9 cellular contexts compared by ENCODE assay signal in the genomic region with DNA sequence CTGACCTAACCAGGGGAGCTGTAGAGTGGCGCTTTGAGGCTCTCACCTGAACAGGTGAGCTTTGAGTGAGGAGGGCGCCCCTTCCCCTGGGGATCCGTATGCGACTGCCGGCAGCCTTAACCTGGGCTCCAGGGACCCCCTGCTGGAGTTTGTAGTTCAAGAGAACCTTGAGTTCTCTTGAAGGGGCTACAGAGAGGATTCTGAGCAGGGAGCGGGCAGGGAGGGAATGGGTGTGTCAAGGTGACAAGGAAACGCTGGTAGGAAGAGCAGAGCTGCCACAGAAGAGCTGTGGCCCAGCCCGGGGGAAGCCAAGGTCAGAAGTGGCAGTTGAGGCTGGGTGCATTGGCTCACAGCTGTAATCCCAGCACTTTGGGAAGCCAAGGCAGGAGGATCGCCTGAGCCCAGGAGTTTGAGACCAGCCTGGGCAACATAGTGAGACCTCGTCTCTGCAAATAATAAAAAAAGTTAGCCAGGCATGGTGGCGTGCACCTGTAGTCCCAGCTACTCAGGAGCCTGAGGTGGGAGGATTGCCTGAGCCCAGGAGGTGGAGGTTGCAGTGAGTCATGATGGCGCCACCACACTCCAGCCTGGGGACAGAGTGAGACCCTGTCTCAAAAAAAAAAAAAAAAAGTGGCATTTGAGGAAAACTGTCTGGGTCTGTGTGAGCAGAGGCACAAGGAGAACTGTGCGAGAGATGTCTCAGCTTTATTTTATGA. TPM values are rescaled to one million over a fixed set of nuclear protein-coding genes. Genes with fewer than 3 reads are reported as not detected.
A peak's percentile ranks its signal among the peaks of the same experiment; 100 is the strongest.
DNase-seq lines count a peak whose midpoint lies in the region; ATAC-seq, FAIRE-seq and TF ChIP-seq lines count a peak whose summit lies in the region.
"Had no signal": no experiment of that assay in that cellular context is flagged by ENCODE, and none has a peak within 500 bp of the region (broad histone marks: within the 10 kb centered on the region; RNA-seq: fewer than 3 reads in every experiment).

No MANE protein-coding gene starts in this region.

- H3K4me1 ChIP-seq in ascending aorta (peaks cover 4 to 11% of the 10 kb centered on the region in 2 donors), HepG2 (ENCODE audit: insufficient read depth, low read length) (peaks cover 21% of the 10 kb centered on the region), suprapubic skin (peaks cover 26% of the 10 kb centered on the region)

- POLR2A ChIA-PET in HepG2 (lab: Yijun Ruan, JAX), result interaction anchor here (0.5 to 3.0 kb wide), 12 partner anchors 9 to 184 kb away, joined by 3 to 18 read pairs (median 6); partner anchors contain the start of gene TSEN54

- peak; percentile 2; the same call in 2 of the 3 replicates for ATAC-seq in HepG2

- peak overlapping the region; percentile 82 for H3K4me2 ChIP-seq in HepG2 (ENCODE audit: low read depth, low read length)

- in situ Hi-C loops in HepG2 (cut with HindIII; ENCODE audit: extremely low pct_ligation_motif_present, low pct_unique_long_range_greater_than_20kb), result no loop called here
- in situ Hi-C loops in GM13977 (cut with MboI; ENCODE audit: low pct_unique_long_range_greater_than_20kb, low sequenced_read_pairs, unreplicated experiment), result no loop called here

- H3K36me3 ChIP-seq in ascending aorta (peaks cover 0 to 4% of the 10 kb centered on the region in 2 donors), HepG2 (replicated peaks in 1 of 2; ENCODE audit: control insufficient read depth in 1 of 2, insufficient read depth in 2 of 2, low read length in 2 of 2) (peaks cover 3 to 27% of the 10 kb centered on the region in 2 experiments; a peak in 4 of 5 replicates), suprapubic skin (peaks cover 6% of the 10 kb centered on the region)

- CTCF ChIA-PET in HepG2 (lab: Yijun Ruan, JAX; ENCODE audit: low intra/inter-chr PET ratio, low total read pairs), result interaction anchor here (2.7 kb wide), 1 partner anchor 11 kb away, joined by 26 read pairs; the partner anchor contains the start of genes CASKIN2 and TSEN54

- peaks cover 20% of the 10 kb centered on the region for H3K79me2 ChIP-seq in HepG2 (ENCODE audit: insufficient read depth, low read length)

- H3K4me3 Mint-ChIP-seq in activated T-cell treated with anti-CD3 and anti-CD28 coated beads, Interleukin-2, amount 50 U/mL, for 24 hours, result peak overlapping the region; percentile 70

- TF ChIP-seq POLR2A in HepG2 (IDR thresholded peaks at IDR 0.05; ENCODE audit: insufficient read depth in 1 of 2, low read depth in 2 of 2, low read length in 2 of 2), result no peak
- no peak for TF ChIP-seq POLR2A in suprapubic skin (IDR thresholded peaks at IDR 0.05)

- H3K27ac ChIP-seq in ascending aorta, result no peak overlapping the region
- peak overlapping the region; percentile 72 for H3K27ac ChIP-seq in HepG2 (ENCODE audit: extremely low read length, insufficient read depth, low read length)
- peak overlapping the region; percentile 86 for H3K27ac ChIP-seq in suprapubic skin

- H3K4me3 ChIP-seq in ascending aorta (peak overlapping the region; percentile 71 to 77), HepG2 (replicated peaks in 1 of 3; ENCODE audit: insufficient read depth in 1 of 3, low read depth in 2 of 3, low read length in 3 of 3) (peak overlapping the region; percentile 80 to 95 (median 85)), suprapubic skin (peak overlapping the region; percentile 63)

- H3K4me1 Mint-ChIP-seq in activated T-cell treated with anti-CD3 and anti-CD28 coated beads, Interleukin-2, amount 50 U/mL, for 24 hours (ENCODE audit: low read depth), result peaks cover 12% of the 10 kb centered on the region

- peak; percentile 5; the same call in 1 of the 2 replicates for TF ChIP-seq RAD21 in HepG2 (CRISPR knock-in tag; IDR thresholded peaks at IDR 0.05)

- H3K27me3 ChIP-seq in ascending aorta (no peaks in the 10 kb centered on the region), HepG2 (ENCODE audit: control insufficient read depth in 1 of 2, insufficient read depth in 2 of 2, low read length in 2 of 2) (no peaks in the 10 kb centered on the region), suprapubic skin (no peaks in the 10 kb centered on the region)

- peak overlapping the region; percentile 63 for H3K9ac ChIP-seq in HepG2 (ENCODE audit: insufficient read depth, low read depth, low read length)

- no peaks in the 10 kb centered on the region for H3K27me3 Mint-ChIP-seq in activated T-cell treated with anti-CD3 and anti-CD28 coated beads, Interleukin-2, amount 50 U/mL, for 24 hours

- TF ChIP-seq CTCF in ascending aorta (IDR thresholded peaks at IDR 0.05) (no peak), HepG2 (CRISPR knock-in tag; IDR thresholded peaks at IDR 0.05) (no peak), suprapubic skin (IDR thresholded peaks at IDR 0.05) (no peak), GM13977 (IDR thresholded peaks at IDR 0.05; ENCODE audit: extremely low read depth, insufficient read depth, missing control alignments) (no peak)

- WGBS in HepG2 (ENCODE audit: low lambda C conversion rate), result 24% methylated on average over 13 of the region's 13 CpGs
- WGBS in suprapubic skin, result 51% methylated on average over 10 of the region's 13 CpGs

- H2AFZ ChIP-seq in HepG2 (ENCODE audit: low read length), result no peak overlapping the region

- peaks cover 28% of the 10 kb centered on the region for H3K36me3 Mint-ChIP-seq in activated T-cell treated with anti-CD3 and anti-CD28 coated beads, Interleukin-2, amount 50 U/mL, for 24 hours (ENCODE audit: low read depth)

- intact Hi-C loops in ascending aorta (cut with DNase I), result no loop called here
- intact Hi-C loops in HepG2 (cut with micrococcal nuclease; ENCODE audit: unreplicated experiment), result loop anchor here (5.0 kb wide), 1 partner anchor 61 kb away; the partner anchor contains the start of gene MYO15B

- peaks cover 7% of the 10 kb centered on the region; the same call in 1 of the 2 replicates for H4K20me1 ChIP-seq in HepG2 (ENCODE audit: insufficient read depth, low read length)

- no peaks in the 10 kb centered on the region for H3K9me3 ChIP-seq in ascending aorta
- H3K9me3 ChIP-seq in HepG2 (ENCODE audit: low read length), result no peaks in the 10 kb centered on the region
- H3K9me3 ChIP-seq in suprapubic skin, result no peaks in the 10 kb centered on the region

- FAIRE-seq in HepG2 (lab: Jason Lieb, UNC), result no peak

- H3K9me3 Mint-ChIP-seq in activated T-cell treated with anti-CD3 and anti-CD28 coated beads, Interleukin-2, amount 50 U/mL, for 24 hours, result no peaks in the 10 kb centered on the region

- no TSS peak for BruUV-seq in HepG2 (replicated peaks; lab: Mats Ljungman, UMichigan)

- no peak overlapping the region for H3K27ac Mint-ChIP-seq in activated T-cell treated with anti-CD3 and anti-CD28 coated beads, Interleukin-2, amount 50 U/mL, for 24 hours

- no peak for DNase-seq in activated T-cell treated with anti-CD3 and anti-CD28 coated beads, Interleukin-2, amount 50 U/mL, for 24 hours
- DNase-seq in activated T-cell treated with anti-CD3 and anti-CD28 coated beads, Interleukin-2, amount 50 U/mL, for 1 hour, result no peak
- DNase-seq in ascending aorta (ENCODE audit: low spot score in 2 of 2) (no peak), HepG2 (ENCODE audit: low spot score) (no peak), suprapubic skin (ENCODE audit: low spot score in 2 of 2) (no peak), NCI-H82 (lab: John Stamatoyannopoulos, UW) (no peak), D341Med (ENCODE audit: low spot score) (no peak), GM13977 (ENCODE audit: low spot score) (no peak)
- DNase-seq: T-helper 9 cell had no signal

- TF ChIP-seq EP300 in HepG2 (IDR thresholded peaks at IDR 0.05; ENCODE audit: low read depth in 2 of 2, low read length in 2 of 2), result no peak
- no peak for TF ChIP-seq EP300 in HepG2 (CRISPR knock-in tag; IDR thresholded peaks at IDR 0.05; ENCODE audit: borderline replicate concordance)
- no peak for TF ChIP-seq EP300 in suprapubic skin (IDR thresholded peaks at IDR 0.05)

RNA-seq across cellular contexts. Expression of gene LLGL2, which starts 1.2 kb away (rescaled TPM):
- total RNA-seq in ascending aorta, result 41.8 TPM
- 53.9 and 86.7 TPM in 2 replicates for total RNA-seq in HepG2 (2016; rRNA removed; fragmentation: Illumina TruSeq; extraction: Trizol)
- total RNA-seq in HepG2 (2016; cell fraction: cytosol; rRNA removed; fragmentation: Illumina TruSeq; extraction: Trizol; ENCODE audit: low read depth), result 27.2 and 32.8 TPM in 2 replicates
- 51.9 and 87.2 TPM in 2 replicates for total RNA-seq in HepG2 (2016; cell fraction: insoluble cytoplasmic fraction; rRNA removed; fragmentation: Illumina TruSeq; extraction: Trizol)
- total RNA-seq in HepG2 (2016; cell fraction: membrane; rRNA removed; fragmentation: Illumina TruSeq; extraction: Trizol), result 45.8 and 50.7 TPM in 2 replicates
- total RNA-seq in HepG2 (2016; cell fraction: nucleus; rRNA removed; fragmentation: Illumina TruSeq; extraction: Trizol), result 72.1 and 85.8 TPM in 2 replicates
- 83.0 and 109 TPM in 2 replicates for polyA plus RNA-seq in HepG2 (2011; rRNA removed)
- polyA plus RNA-seq in HepG2 (2011; cell fraction: cytosol; rRNA removed), result 40.2 and 67.1 TPM in 2 replicates
- polyA plus RNA-seq in HepG2 (2011; cell fraction: nucleus; rRNA removed), result 384 and 448 TPM in 2 replicates
- polyA plus RNA-seq in HepG2 (2012), result 33.3 and 59.5 TPM in 2 replicates
- polyA plus RNA-seq in HepG2 (2016; cell fraction: cytosol; fragmentation: Illumina TruSeq; extraction: Trizol; ENCODE audit: low read depth), result 23.2 and 28.1 TPM in 2 replicates
- polyA plus RNA-seq in HepG2 (2016; cell fraction: insoluble cytoplasmic fraction; fragmentation: Illumina TruSeq; extraction: Trizol; ENCODE audit: low read depth), result 41.6 and 52.9 TPM in 2 replicates
- 32.5 and 33.0 TPM in 2 replicates for polyA plus RNA-seq in HepG2 (2016; cell fraction: membrane; fragmentation: Illumina TruSeq; extraction: Trizol; ENCODE audit: low read depth)
- 204 and 230 TPM in 2 replicates for polyA plus RNA-seq in HepG2 (2016; cell fraction: nucleus; fragmentation: Illumina TruSeq; extraction: Trizol; ENCODE audit: insufficient read depth, low read depth)
- polyA minus RNA-seq in HepG2 (2011; rRNA and poly(A)+ RNA removed; ENCODE audit: low replicate concordance), result 30.9 and 126 TPM in 2 replicates
- 30.6 and 31.7 TPM in 2 replicates for polyA minus RNA-seq in HepG2 (2011; cell fraction: cytosol; rRNA and poly(A)+ RNA removed)
- polyA minus RNA-seq in HepG2 (2011; cell fraction: nucleus; rRNA and poly(A)+ RNA removed), result 79.4 and 86.0 TPM in 2 replicates
- total RNA-seq in suprapubic skin, result 100 to 1,000 TPM in 1 of 4 donors, 10 to 100 TPM in 3; 75.3 to 114 (median 78.4) TPM

RNA-seq across cellular contexts. Expression of gene TSEN54, which starts 10.4 kb away (rescaled TPM):
- total RNA-seq in ascending aorta (92.7 TPM), HepG2 (2016; rRNA removed; fragmentation: Illumina TruSeq; extraction: Trizol) (43.6 and 62.9 TPM in 2 replicates), suprapubic skin (10 to 100 TPM; 53.9 to 73.5 (median 62.9) TPM)
- 20.6 and 23.0 TPM in 2 replicates for total RNA-seq in HepG2 (2016; cell fraction: cytosol; rRNA removed; fragmentation: Illumina TruSeq; extraction: Trizol; ENCODE audit: low read depth)
- 44.0 and 64.1 TPM in 2 replicates for total RNA-seq in HepG2 (2016; cell fraction: insoluble cytoplasmic fraction; rRNA removed; fragmentation: Illumina TruSeq; extraction: Trizol)
- 44.5 and 45.0 TPM in 2 replicates for total RNA-seq in HepG2 (2016; cell fraction: membrane; rRNA removed; fragmentation: Illumina TruSeq; extraction: Trizol)
- total RNA-seq in HepG2 (2016; cell fraction: nucleus; rRNA removed; fragmentation: Illumina TruSeq; extraction: Trizol), result 39.9 and 48.4 TPM in 2 replicates
- 63.3 and 64.4 TPM in 2 replicates for polyA plus RNA-seq in HepG2 (2011; rRNA removed)
- polyA plus RNA-seq in HepG2 (2011; cell fraction: cytosol; rRNA removed), result 36.2 and 47.1 TPM in 2 replicates
- polyA plus RNA-seq in HepG2 (2011; cell fraction: nucleus; rRNA removed), result 87.7 and 89.1 TPM in 2 replicates
- polyA plus RNA-seq in HepG2 (2012), result 22.1 and 34.4 TPM in 2 replicates
- 20.4 and 20.5 TPM in 2 replicates for polyA plus RNA-seq in HepG2 (2016; cell fraction: cytosol; fragmentation: Illumina TruSeq; extraction: Trizol; ENCODE audit: low read depth)
- polyA plus RNA-seq in HepG2 (2016; cell fraction: insoluble cytoplasmic fraction; fragmentation: Illumina TruSeq; extraction: Trizol; ENCODE audit: low read depth), result 37.7 and 50.5 TPM in 2 replicates
- polyA plus RNA-seq in HepG2 (2016; cell fraction: membrane; fragmentation: Illumina TruSeq; extraction: Trizol; ENCODE audit: low read depth), result 30.9 and 35.9 TPM in 2 replicates
- 108 and 110 TPM in 2 replicates for polyA plus RNA-seq in HepG2 (2016; cell fraction: nucleus; fragmentation: Illumina TruSeq; extraction: Trizol; ENCODE audit: insufficient read depth, low read depth)
- 56.0 and 95.0 TPM in 2 replicates for polyA minus RNA-seq in HepG2 (2011; rRNA and poly(A)+ RNA removed; ENCODE audit: low replicate concordance)
- 11.3 and 14.0 TPM in 2 replicates for polyA minus RNA-seq in HepG2 (2011; cell fraction: cytosol; rRNA and poly(A)+ RNA removed)
- polyA minus RNA-seq in HepG2 (2011; cell fraction: nucleus; rRNA and poly(A)+ RNA removed), result 13.9 and 15.5 TPM in 2 replicates

RNA-seq across cellular contexts. Expression of gene CASKIN2, which starts 11.4 kb away (rescaled TPM):
- total RNA-seq in ascending aorta, result 112 TPM
- 5.2 and 10.6 TPM in 2 replicates for total RNA-seq in HepG2 (2016; rRNA removed; fragmentation: Illumina TruSeq; extraction: Trizol)
- total RNA-seq in HepG2 (2016; cell fraction: cytosol; rRNA removed; fragmentation: Illumina TruSeq; extraction: Trizol; ENCODE audit: low read depth), result 1.5 and 1.8 TPM in 2 replicates
- total RNA-seq in HepG2 (2016; cell fraction: insoluble cytoplasmic fraction; rRNA removed; fragmentation: Illumina TruSeq; extraction: Trizol), result 4.9 and 7.5 TPM in 2 replicates
- 3.4 and 4.1 TPM in 2 replicates for total RNA-seq in HepG2 (2016; cell fraction: membrane; rRNA removed; fragmentation: Illumina TruSeq; extraction: Trizol)
- total RNA-seq in HepG2 (2016; cell fraction: nucleus; rRNA removed; fragmentation: Illumina TruSeq; extraction: Trizol), result 6.8 and 8.0 TPM in 2 replicates
- polyA plus RNA-seq in HepG2 (2011; rRNA removed), result 6.8 and 7.8 TPM in 2 replicates
- 1.9 and 2.2 TPM in 2 replicates for polyA plus RNA-seq in HepG2 (2011; cell fraction: cytosol; rRNA removed)
- polyA plus RNA-seq in HepG2 (2011; cell fraction: nucleus; rRNA removed), result 23.6 and 26.5 TPM in 2 replicates
- polyA plus RNA-seq in HepG2 (2012), result 6.2 and 9.6 TPM in 2 replicates
- polyA plus RNA-seq in HepG2 (2016; cell fraction: cytosol; fragmentation: Illumina TruSeq; extraction: Trizol; ENCODE audit: low read depth), result 0.61 and 0.68 TPM in 2 replicates
- polyA plus RNA-seq in HepG2 (2016; cell fraction: insoluble cytoplasmic fraction; fragmentation: Illumina TruSeq; extraction: Trizol; ENCODE audit: low read depth), result 4.4 and 7.0 TPM in 2 replicates
- 1.6 and 1.8 TPM in 2 replicates for polyA plus RNA-seq in HepG2 (2016; cell fraction: membrane; fragmentation: Illumina TruSeq; extraction: Trizol; ENCODE audit: low read depth)
- 16.3 and 16.6 TPM in 2 replicates for polyA plus RNA-seq in HepG2 (2016; cell fraction: nucleus; fragmentation: Illumina TruSeq; extraction: Trizol; ENCODE audit: insufficient read depth, low read depth)
- polyA minus RNA-seq in HepG2 (2011; rRNA and poly(A)+ RNA removed; ENCODE audit: low replicate concordance), result 11.8 and 14.9 TPM in 2 replicates
- 4.9 and 5.0 TPM in 2 replicates for polyA minus RNA-seq in HepG2 (2011; cell fraction: cytosol; rRNA and poly(A)+ RNA removed)
- 17.0 and 20.4 TPM in 2 replicates for polyA minus RNA-seq in HepG2 (2011; cell fraction: nucleus; rRNA and poly(A)+ RNA removed)
- 10 to 100 TPM; 18.7 to 25.1 (median 22.1) TPM for total RNA-seq in suprapubic skin

Comparison
In these comparisons a context has a peak if more than half of its experiments do, and no peak if none do; other contexts are left out.
1. H3K27ac ChIP-seq: peak in HepG2 (single experiment) and suprapubic skin (single experiment); none in ascending aorta (0 of 2).
2. Peak in every context shown above with its lines, with median percentiles within 50 percentile points of each other: H3K4me3 ChIP-seq.